15 cellular contexts compared by ENCODE assay signal in genomic region chr6:30005482-30005881, GRCh38. TPM values are rescaled to one million over a fixed set of nuclear protein-coding genes. Genes with fewer than 3 reads are reported as not detected.
A peak's percentile ranks its signal among the peaks of the same experiment; 100 is the strongest.
DNase-seq lines count a peak whose midpoint lies in the region; ATAC-seq and TF ChIP-seq lines count a peak whose summit lies in the region.
"Had no signal": no experiment of that assay in that cellular context is flagged by ENCODE, and none has a peak within 500 bp of the region (broad histone marks: within the 10 kb centered on the region; RNA-seq: fewer than 3 reads in every experiment).

No MANE protein-coding gene starts in this region.

- no peak overlapping the region for H2AFZ ChIP-seq in mesenchymal stem cell (ENCODE audit: low read depth, low read length)

- no peak for TF ChIP-seq CTCF in ovary (IDR thresholded peaks at IDR 0.05)

- H3K4me2 ChIP-seq in mesenchymal stem cell (ENCODE audit: low read length, poor library complexity, severe bottlenecking) = no peak overlapping the region

- no peak for DNase-seq in activated T-cell treated with anti-CD3 and anti-CD28 coated beads, Interleukin-2, amount 50 U/mL, for 4 hours
- DNase-seq in activated T-cell treated with anti-CD3 and anti-CD28 coated beads, Interleukin-2, amount 50 U/mL, for 48 hours = no peak
- DNase-seq in NCI-H69 (lab: John Stamatoyannopoulos, UW) (peak; percentile 17), mesenchymal stem cell (no peak), ovary (no peak)
- no peak for DNase-seq in effector memory CD8-positive, alpha-beta T cell
- no peak for DNase-seq in activated CD4-positive, alpha-beta memory T cell treated with anti-CD3 and anti-CD28 coated beads for 36 hours
- DNase-seq: activated CD4-positive, alpha-beta T cell treated with anti-CD3 and anti-CD28 coated beads, Interleukin-2, amount 50 U/mL, for 4 hours; dermis blood vessel endothelial cell; esophagus squamous epithelium; GF-D8; stimulated activated naive CD4-positive, alpha-beta T cell; T1000 had no signal

- H3K36me3 ChIP-seq in mesenchymal stem cell (ENCODE audit: control insufficient read depth in 1 of 2, insufficient read depth in 2 of 2, low read depth in 1 of 2, low read length in 2 of 2) (no peaks in the 10 kb centered on the region), ovary (no peaks in the 10 kb centered on the region)
- H3K36me3 ChIP-seq: esophagus squamous epithelium had no signal

- H3K27me3 ChIP-seq in mesenchymal stem cell (ENCODE audit: control insufficient read depth in 1 of 2, insufficient read depth in 1 of 2, low read length in 2 of 2) (peaks cover 33 to 65% of the 10 kb centered on the region in 2 experiments), ovary (no peaks in the 10 kb centered on the region)

- H3K36me3 Mint-ChIP-seq in activated T-cell treated with anti-CD3 and anti-CD28 coated beads, Interleukin-2, amount 50 U/mL, for 4 hours (ENCODE audit: insufficient read depth) = peaks cover 14% of the 10 kb centered on the region
- peaks cover 3% of the 10 kb centered on the region for H3K36me3 Mint-ChIP-seq in effector memory CD8-positive, alpha-beta T cell (ENCODE audit: insufficient read depth)
- H3K36me3 Mint-ChIP-seq in stimulated activated memory B cell treated with anti-CD40 and anti-IgM and Interleukin-4, amounts not matched to agents 10 μg/mL and 1 μg/mL and 100 μg/mL, for 72 hours = peaks cover 5% of the 10 kb centered on the region
- peaks cover 7% of the 10 kb centered on the region for H3K36me3 Mint-ChIP-seq in activated CD4-positive, alpha-beta memory T cell treated with anti-CD3 and anti-CD28 coated beads for 36 hours

- H3K23ac ChIP-seq in mesenchymal stem cell (ENCODE audit: low read length in 2 of 2) = no peak overlapping the region

- H3K79me1 ChIP-seq in mesenchymal stem cell (replicated peaks; ENCODE audit: low read length, poor library complexity, severe bottlenecking) = no peaks in the 10 kb centered on the region

- peak overlapping the region; percentile 75 for H3K4me3 Mint-ChIP-seq in activated T-cell treated with anti-CD3 and anti-CD28 coated beads, Interleukin-2, amount 50 U/mL, for 4 hours
- H3K4me3 Mint-ChIP-seq in effector memory CD8-positive, alpha-beta T cell = peak overlapping the region; percentile 80 to 82
- H3K4me3 Mint-ChIP-seq in stimulated activated memory B cell treated with anti-CD40 and anti-IgM and Interleukin-4, amounts not matched to agents 10 μg/mL and 1 μg/mL and 100 μg/mL, for 72 hours = peak overlapping the region; percentile 81
- no peak overlapping the region for H3K4me3 Mint-ChIP-seq in activated CD4-positive, alpha-beta memory T cell treated with anti-CD3 and anti-CD28 coated beads for 36 hours

- CTCF ChIA-PET in activated CD4-positive, alpha-beta memory T cell treated with anti-CD3 and anti-CD28 coated beads for 36 hours (lab: Charles Lee) = no interaction called here

- intact Hi-C loops in activated CD4-positive, alpha-beta memory T cell treated with anti-CD3 and anti-CD28 coated beads for 36 hours (cut with micrococcal nuclease) = no loop called here
- intact Hi-C loops in ovary (cut with DNase I) = no loop called here

- peaks cover 15% of the 10 kb centered on the region for H3K4me1 ChIP-seq in mesenchymal stem cell (ENCODE audit: control insufficient read depth, insufficient read depth, low read depth, low read length)
- peaks cover 10% of the 10 kb centered on the region for H3K4me1 ChIP-seq in ovary (ENCODE audit: insufficient read depth)

- WGBS in mesenchymal stem cell = 91% methylated on average over 3 of the region's 3 CpGs
- 95 to 98% (median 97%) methylated on average over 3 of the region's 3 CpGs for WGBS in ovary, 3 donors

- H3K9me3 ChIP-seq in mesenchymal stem cell (ENCODE audit: control insufficient read depth, low read length) (no peaks in the 10 kb centered on the region), ovary (no peaks in the 10 kb centered on the region)
- H3K9me3 ChIP-seq: esophagus squamous epithelium had no signal

- POLR2A ChIA-PET in activated CD4-positive, alpha-beta memory T cell treated with anti-CD3 and anti-CD28 coated beads for 36 hours (lab: Charles Lee) = no interaction called here

- no peak overlapping the region for H3K4me3 ChIP-seq in mesenchymal stem cell (ENCODE audit: insufficient read depth in 1 of 2, low read depth in 1 of 2, low read length in 2 of 2)
- H3K4me3 ChIP-seq in ovary = no peak overlapping the region

- no peak overlapping the region for H2BK12ac ChIP-seq in mesenchymal stem cell (ENCODE audit: low read length in 2 of 2)

- H3K27ac Mint-ChIP-seq in effector memory CD8-positive, alpha-beta T cell = no peak overlapping the region
- H3K27ac Mint-ChIP-seq in stimulated activated memory B cell treated with anti-CD40 and anti-IgM and Interleukin-4, amounts not matched to agents 10 μg/mL and 1 μg/mL and 100 μg/mL, for 72 hours = no peak overlapping the region
- no peak overlapping the region for H3K27ac Mint-ChIP-seq in activated CD4-positive, alpha-beta memory T cell treated with anti-CD3 and anti-CD28 coated beads for 36 hours
- H3K27ac Mint-ChIP-seq: H9 had no signal

- no peak overlapping the region for H3K14ac ChIP-seq in mesenchymal stem cell (ENCODE audit: low read length in 2 of 2)

- no peak for ATAC-seq in activated T-cell treated with anti-CD3 and anti-CD28 coated beads, Interleukin-2, amount 50 U/mL, for 4 hours
- ATAC-seq in effector memory CD8-positive, alpha-beta T cell (replicated peaks) = no peak
- no peak for ATAC-seq in stimulated activated memory B cell treated with anti-CD40 and anti-IgM and Interleukin-4, amounts not matched to agents 10 μg/mL and 1 μg/mL and 100 μg/mL, for 72 hours

- no peaks in the 10 kb centered on the region for H3K9me3 Mint-ChIP-seq in activated T-cell treated with anti-CD3 and anti-CD28 coated beads, Interleukin-2, amount 50 U/mL, for 4 hours
- no peaks in the 10 kb centered on the region for H3K9me3 Mint-ChIP-seq in effector memory CD8-positive, alpha-beta T cell
- H3K9me3 Mint-ChIP-seq in stimulated activated memory B cell treated with anti-CD40 and anti-IgM and Interleukin-4, amounts not matched to agents 10 μg/mL and 1 μg/mL and 100 μg/mL, for 72 hours = no peaks in the 10 kb centered on the region
- H3K9me3 Mint-ChIP-seq in activated CD4-positive, alpha-beta memory T cell treated with anti-CD3 and anti-CD28 coated beads for 36 hours = no peaks in the 10 kb centered on the region
- H3K9me3 Mint-ChIP-seq: H9 had no signal

- no peak overlapping the region for H3K27ac ChIP-seq in mesenchymal stem cell (ENCODE audit: low read length, poor library complexity, severe bottlenecking)
- H3K27ac ChIP-seq in ovary = no peak overlapping the region
- H3K27ac ChIP-seq: esophagus squamous epithelium had no signal

- no peak overlapping the region for H2BK5ac ChIP-seq in mesenchymal stem cell (ENCODE audit: low read depth, low read length, poor library complexity, severe bottlenecking)

- no peak overlapping the region for H2BK15ac ChIP-seq in mesenchymal stem cell (ENCODE audit: low read depth, poor library complexity, severe bottlenecking)

- H3K4me1 Mint-ChIP-seq in activated T-cell treated with anti-CD3 and anti-CD28 coated beads, Interleukin-2, amount 50 U/mL, for 4 hours (ENCODE audit: low read depth) = peaks cover 16% of the 10 kb centered on the region
- peaks cover 18 to 25% of the 10 kb centered on the region in 2 donors for H3K4me1 Mint-ChIP-seq in effector memory CD8-positive, alpha-beta T cell (ENCODE audit: low read depth in 2 of 2)
- peaks cover 25% of the 10 kb centered on the region for H3K4me1 Mint-ChIP-seq in stimulated activated memory B cell treated with anti-CD40 and anti-IgM and Interleukin-4, amounts not matched to agents 10 μg/mL and 1 μg/mL and 100 μg/mL, for 72 hours
- H3K4me1 Mint-ChIP-seq in activated CD4-positive, alpha-beta memory T cell treated with anti-CD3 and anti-CD28 coated beads for 36 hours (ENCODE audit: low read depth) = peaks cover 15% of the 10 kb centered on the region

- H3K18ac ChIP-seq in mesenchymal stem cell (ENCODE audit: low read depth in 1 of 2, low read length in 2 of 2) = no peak overlapping the region

- H3K4ac ChIP-seq in mesenchymal stem cell (ENCODE audit: low read depth in 1 of 2, low read length in 2 of 2) = no peak overlapping the region

- no peak overlapping the region for H4K91ac ChIP-seq in mesenchymal stem cell (ENCODE audit: low read length)

- H3K27me3 Mint-ChIP-seq in activated T-cell treated with anti-CD3 and anti-CD28 coated beads, Interleukin-2, amount 50 U/mL, for 4 hours (ENCODE audit: low read depth) = peaks cover 34% of the 10 kb centered on the region
- H3K27me3 Mint-ChIP-seq in effector memory CD8-positive, alpha-beta T cell = peaks cover 47 to 59% of the 10 kb centered on the region in 2 donors
- peaks cover 36% of the 10 kb centered on the region for H3K27me3 Mint-ChIP-seq in stimulated activated memory B cell treated with anti-CD40 and anti-IgM and Interleukin-4, amounts not matched to agents 10 μg/mL and 1 μg/mL and 100 μg/mL, for 72 hours
- H3K27me3 Mint-ChIP-seq in activated CD4-positive, alpha-beta memory T cell treated with anti-CD3 and anti-CD28 coated beads for 36 hours = peaks cover 23% of the 10 kb centered on the region

- no peak for TF ChIP-seq EP300 in ovary (IDR thresholded peaks at IDR 0.05)

- H2BK120ac ChIP-seq in mesenchymal stem cell (ENCODE audit: low read depth, low read length) = no peak overlapping the region

- no peak overlapping the region for H4K8ac ChIP-seq in mesenchymal stem cell (ENCODE audit: low read length)

- no peak overlapping the region for H2AK5ac ChIP-seq in mesenchymal stem cell (ENCODE audit: low read length, severe bottlenecking)

- TF ChIP-seq POLR2A in ovary (IDR thresholded peaks at IDR 0.05) = no peak

- H3K9ac ChIP-seq in mesenchymal stem cell (ENCODE audit: low read length) = no peak overlapping the region

RNA-seq across cellular contexts. Expression of gene POLR1H, which starts 55.6 kb away (rescaled TPM):
- 10 to 100 TPM; 80.6 to 86.6 (median 84.8) TPM for total RNA-seq in activated T-cell treated with anti-CD3 and anti-CD28 coated beads, Interleukin-2, amount 50 U/mL, for 4 hours
- 31.6 TPM for polyA plus RNA-seq in mesenchymal stem cell (2013, experiment 1 of 2)
- polyA plus RNA-seq in mesenchymal stem cell (2013, experiment 2 of 2) = 33.7 TPM
- total RNA-seq in activated CD4-positive, alpha-beta memory T cell treated with anti-CD3 and anti-CD28 coated beads for 36 hours = 10 to 100 TPM; 69.4 to 73.2 TPM
- 10 to 100 TPM; 23.9 to 37.9 (median 28.3) TPM for total RNA-seq in ovary
- 10 to 100 TPM; 23.1 to 46.6 TPM for polyA plus RNA-seq in ovary
